8 cellular contexts compared by ENCODE assay signal in the genomic region with DNA sequence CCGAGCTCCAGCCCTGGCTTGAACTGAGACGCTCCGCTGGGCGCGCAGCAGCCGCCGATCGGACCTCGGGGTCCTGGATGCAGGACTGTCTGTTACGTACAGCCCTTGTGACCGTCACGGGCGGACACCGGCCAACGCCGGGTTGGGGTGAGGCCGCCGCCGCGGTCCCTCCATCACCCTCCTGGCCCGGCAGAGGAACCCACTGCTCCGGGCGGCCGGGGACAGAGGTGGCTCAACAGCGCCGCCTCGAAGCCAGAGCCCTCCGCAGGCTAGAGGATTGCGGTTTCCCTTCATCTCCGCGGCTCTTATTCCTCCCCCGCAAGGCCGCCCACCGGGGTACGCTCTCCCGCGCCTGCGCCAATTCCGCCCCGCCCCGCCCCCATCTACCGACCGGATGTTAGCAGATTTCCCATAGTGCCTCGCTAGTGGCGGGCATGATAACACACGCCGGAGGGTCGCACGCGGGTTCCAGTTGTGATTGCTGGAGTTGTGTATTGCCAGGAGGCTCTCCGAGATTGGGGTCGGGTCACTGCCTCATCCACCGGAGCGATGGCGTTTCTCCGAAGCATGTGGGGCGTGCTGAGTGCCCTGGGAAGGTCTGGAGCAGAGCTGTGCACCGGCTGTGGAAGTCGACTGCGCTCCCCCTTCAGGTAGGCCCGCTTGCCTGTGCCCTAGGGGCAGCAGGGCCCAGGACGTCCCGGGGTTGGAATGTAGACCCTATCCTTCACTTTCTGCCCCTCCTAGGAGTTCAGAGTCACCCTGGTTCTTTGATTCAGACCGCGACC. TPM values are rescaled to one million over a fixed set of nuclear protein-coding genes. Genes with fewer than 3 reads are reported as not detected.
DNase-seq lines count a peak whose midpoint lies in the region; ATAC-seq, FAIRE-seq and TF ChIP-seq lines count a peak whose summit lies in the region.

Gene TFAM (plus strand): TSS at position 412 of the 785 bp plus-strand sequence. CDS start 138 bp downstream, at position 550.

- intact Hi-C loops in dendritic cell treated with granulocyte-macrophage colony-stimulating factor and Interleukin-4, amounts not matched to agents 40 ng/mL and 50 ng/mL, for 4 days (cut with micrococcal nuclease), result loop anchor here (1.0 to 2.0 kb wide), 2 partner anchors 50 to 116 kb away; partner anchors contain the start of genes CISD1 and UBE2D1
- intact Hi-C loops in HepG2 (cut with micrococcal nuclease; ENCODE audit: unreplicated experiment), result loop anchor here (1.0 to 5.0 kb wide), 5 partner anchors 51 to 256 kb away; partner anchors contain the start of gene CISD1

- no peaks in the 10 kb centered on the region for H4K20me1 ChIP-seq in HepG2 (ENCODE audit: insufficient read depth, low read length)

- H3K36me3 ChIP-seq in HepG2 (replicated peaks in 1 of 2; ENCODE audit: control insufficient read depth in 1 of 2, insufficient read depth in 2 of 2, low read length in 2 of 2), result peaks cover 8 to 30% of the 10 kb centered on the region in 2 experiments; a peak in 4 of 5 replicates

- H3K4me3 Mint-ChIP-seq in dendritic cell treated with granulocyte-macrophage colony-stimulating factor and Interleukin-4, amounts not matched to agents 40 ng/mL and 50 ng/mL, for 4 days, result peak within 1 kb of the TSS; percentile 98

- TF ChIP-seq EP300 in HepG2 (IDR thresholded peaks at IDR 0.05; ENCODE audit: low read depth in 2 of 2, low read length in 2 of 2) (peak in 1 of 2 experiments; percentile 43; a peak in 1 of 4 replicates), HepG2 (CRISPR knock-in tag; IDR thresholded peaks at IDR 0.05; ENCODE audit: borderline replicate concordance) (0 out of 2 replicates have a peak, but pooled peaks have one; percentile 15)

- no peaks in the 10 kb centered on the region for H3K9me3 Mint-ChIP-seq in dendritic cell treated with granulocyte-macrophage colony-stimulating factor and Interleukin-4, amounts not matched to agents 40 ng/mL and 50 ng/mL, for 4 days

- peak within 1 kb of the TSS; percentile 95 for H3K27ac Mint-ChIP-seq in dendritic cell treated with granulocyte-macrophage colony-stimulating factor and Interleukin-4, amounts not matched to agents 40 ng/mL and 50 ng/mL, for 4 days

- peaks cover 44% of the 10 kb centered on the region for H3K36me3 Mint-ChIP-seq in dendritic cell treated with granulocyte-macrophage colony-stimulating factor and Interleukin-4, amounts not matched to agents 40 ng/mL and 50 ng/mL, for 4 days (ENCODE audit: low read depth)

- WGBS in HepG2 (ENCODE audit: low lambda C conversion rate), result 0% methylated on average over 5 of the region's 65 CpGs

- ATAC-seq in GM19324 (IDR thresholded peaks at IDR 0.05; ENCODE audit: low FRiP score, unreplicated experiment) (peak; percentile 98), HG03469 (IDR thresholded peaks at IDR 0.05; ENCODE audit: unreplicated experiment) (peak; percentile 69), HepG2 (peak; percentile 97)

- CTCF ChIA-PET in HepG2 (lab: Yijun Ruan, JAX; ENCODE audit: low intra/inter-chr PET ratio, low total read pairs), result interaction anchor here (1.6 to 2.3 kb wide), 2 partner anchors 86 to 208 kb away, joined by 4 to 34 read pairs; no protein-coding TSS in a partner anchor

- BruUV-seq in HepG2 (replicated peaks; lab: Mats Ljungman, UMichigan), result no TSS peak

- peak within 1 kb of the TSS; percentile 78 to 96 (median 90) for H3K4me3 ChIP-seq in HepG2 (replicated peaks in 1 of 3; ENCODE audit: insufficient read depth in 1 of 3, low read depth in 2 of 3, low read length in 3 of 3)

- in situ Hi-C loops in HepG2 (cut with HindIII; ENCODE audit: extremely low pct_ligation_motif_present, low pct_unique_long_range_greater_than_20kb), result loop anchor here (5.0 to 10.0 kb wide), 2 partner anchors 83 to 200 kb away; no protein-coding TSS in a partner anchor

- FAIRE-seq in HepG2 (lab: Jason Lieb, UNC), result no peak

- H3K9me3 ChIP-seq in HepG2 (ENCODE audit: low read length), result no peaks in the 10 kb centered on the region

- no peaks in the 10 kb centered on the region; a peak in 1 of 5 replicates for H3K27me3 ChIP-seq in HepG2 (ENCODE audit: control insufficient read depth in 1 of 2, insufficient read depth in 2 of 2, low read length in 2 of 2)

- DNase-seq in NCI-H526 (lab: John Stamatoyannopoulos, UW) (peak; percentile 71 to 92), HepG2 (ENCODE audit: low spot score) (peak; percentile 88)
- DNase-seq in activated CD4-positive, alpha-beta T cell treated with anti-CD3 and anti-CD28 coated beads, Interleukin-2, amount 50 U/mL, for 1 hour, result peak; percentile 97
- peak; percentile 97 for DNase-seq in stimulated activated CD4-positive, alpha-beta T cell treated with anti-CD3 and anti-CD28 coated beads, Interleukin-4, amount 100 ng/mL, for 1 hour

- POLR2A ChIA-PET in HepG2 (lab: Yijun Ruan, JAX), result interaction anchor here (0.9 to 3.0 kb wide), 9 partner anchors 12 to 116 kb away, joined by 3 to 13 read pairs (median 7); partner anchors contain the start of genes CISD1 and UBE2D1

- peak; percentile 84 for TF ChIP-seq CTCF in C4-2B (conservative IDR thresholded peaks at IDR 0.05)
- peak; percentile 91 for TF ChIP-seq CTCF in HepG2 (CRISPR knock-in tag; IDR thresholded peaks at IDR 0.05)

- peaks cover 41% of the 10 kb centered on the region for H3K4me1 Mint-ChIP-seq in dendritic cell treated with granulocyte-macrophage colony-stimulating factor and Interleukin-4, amounts not matched to agents 40 ng/mL and 50 ng/mL, for 4 days (ENCODE audit: low read depth)

- H3K4me1 ChIP-seq in HepG2 (ENCODE audit: insufficient read depth, low read length), result peaks cover 38% of the 10 kb centered on the region

- H2AFZ ChIP-seq in HepG2 (ENCODE audit: low read length), result peak within 1 kb of the TSS; percentile 71

- H3K27me3 Mint-ChIP-seq in dendritic cell treated with granulocyte-macrophage colony-stimulating factor and Interleukin-4, amounts not matched to agents 40 ng/mL and 50 ng/mL, for 4 days, result no peaks in the 10 kb centered on the region

- TF ChIP-seq RAD21 in HepG2 (CRISPR knock-in tag; IDR thresholded peaks at IDR 0.05), result peak; percentile 91

- H3K79me2 ChIP-seq in HepG2 (ENCODE audit: insufficient read depth, low read length), result peaks cover 44% of the 10 kb centered on the region

- H3K9ac ChIP-seq in HepG2 (ENCODE audit: insufficient read depth, low read depth, low read length), result peak within 1 kb of the TSS; percentile 88

- H3K4me2 ChIP-seq in HepG2 (ENCODE audit: low read depth, low read length), result peak within 1 kb of the TSS; percentile 89

- peak; percentile 97 for TF ChIP-seq POLR2A in HepG2 (IDR thresholded peaks at IDR 0.05; ENCODE audit: insufficient read depth in 1 of 2, low read depth in 2 of 2, low read length in 2 of 2)

- H3K27ac ChIP-seq in C4-2B (peak within 1 kb of the TSS; percentile 91), HepG2 (ENCODE audit: extremely low read length, insufficient read depth, low read length) (peak within 1 kb of the TSS; percentile 82)

RNA-seq across cellular contexts. Expression of gene TFAM, which starts in this region (rescaled TPM):
- 125 and 189 TPM in 2 replicates for total RNA-seq in HepG2 (2016; rRNA removed; fragmentation: Illumina TruSeq; extraction: Trizol)
- total RNA-seq in HepG2 (2016; cell fraction: cytosol; rRNA removed; fragmentation: Illumina TruSeq; extraction: Trizol; ENCODE audit: low read depth), result 7.9 and 8.1 TPM in 2 replicates
- 132 and 207 TPM in 2 replicates for total RNA-seq in HepG2 (2016; cell fraction: insoluble cytoplasmic fraction; rRNA removed; fragmentation: Illumina TruSeq; extraction: Trizol)
- total RNA-seq in HepG2 (2016; cell fraction: membrane; rRNA removed; fragmentation: Illumina TruSeq; extraction: Trizol), result 20.3 TPM in 2 replicates
- 57.2 and 63.1 TPM in 2 replicates for total RNA-seq in HepG2 (2016; cell fraction: nucleus; rRNA removed; fragmentation: Illumina TruSeq; extraction: Trizol)
- polyA plus RNA-seq in HepG2 (2011; rRNA removed), result 15.9 and 18.4 TPM in 2 replicates
- polyA plus RNA-seq in HepG2 (2011; cell fraction: cytosol; rRNA removed), result 17.6 and 17.9 TPM in 2 replicates
- polyA plus RNA-seq in HepG2 (2011; cell fraction: nucleus; rRNA removed), result 4.4 and 5.2 TPM in 2 replicates
- polyA plus RNA-seq in HepG2 (2012), result 34.0 and 48.9 TPM in 2 replicates
- polyA plus RNA-seq in HepG2 (2016; cell fraction: cytosol; fragmentation: Illumina TruSeq; extraction: Trizol; ENCODE audit: low read depth), result 4.8 and 5.4 TPM in 2 replicates
- 129 and 145 TPM in 2 replicates for polyA plus RNA-seq in HepG2 (2016; cell fraction: insoluble cytoplasmic fraction; fragmentation: Illumina TruSeq; extraction: Trizol; ENCODE audit: low read depth)
- polyA plus RNA-seq in HepG2 (2016; cell fraction: membrane; fragmentation: Illumina TruSeq; extraction: Trizol; ENCODE audit: low read depth), result 9.8 and 10.5 TPM in 2 replicates
- polyA plus RNA-seq in HepG2 (2016; cell fraction: nucleus; fragmentation: Illumina TruSeq; extraction: Trizol; ENCODE audit: insufficient read depth, low read depth), result 56.9 and 60.1 TPM in 2 replicates
- polyA minus RNA-seq in HepG2 (2011; rRNA and poly(A)+ RNA removed; ENCODE audit: low replicate concordance), result 36.9 and 48.0 TPM in 2 replicates
- polyA minus RNA-seq in HepG2 (2011; cell fraction: cytosol; rRNA and poly(A)+ RNA removed), result 20.1 and 21.5 TPM in 2 replicates
- 23.4 and 24.2 TPM in 2 replicates for polyA minus RNA-seq in HepG2 (2011; cell fraction: nucleus; rRNA and poly(A)+ RNA removed)

Comparison
In these comparisons a context has a peak if more than half of its experiments do, and no peak if none do; other contexts are left out.
1. Peak in every context shown above with its lines: DNase-seq, ATAC-seq, H3K4me3 ChIP-seq and H3K27ac ChIP-seq.